Comparison of ENCODE assay signal across 1 cellular context in the genomic region with DNA sequence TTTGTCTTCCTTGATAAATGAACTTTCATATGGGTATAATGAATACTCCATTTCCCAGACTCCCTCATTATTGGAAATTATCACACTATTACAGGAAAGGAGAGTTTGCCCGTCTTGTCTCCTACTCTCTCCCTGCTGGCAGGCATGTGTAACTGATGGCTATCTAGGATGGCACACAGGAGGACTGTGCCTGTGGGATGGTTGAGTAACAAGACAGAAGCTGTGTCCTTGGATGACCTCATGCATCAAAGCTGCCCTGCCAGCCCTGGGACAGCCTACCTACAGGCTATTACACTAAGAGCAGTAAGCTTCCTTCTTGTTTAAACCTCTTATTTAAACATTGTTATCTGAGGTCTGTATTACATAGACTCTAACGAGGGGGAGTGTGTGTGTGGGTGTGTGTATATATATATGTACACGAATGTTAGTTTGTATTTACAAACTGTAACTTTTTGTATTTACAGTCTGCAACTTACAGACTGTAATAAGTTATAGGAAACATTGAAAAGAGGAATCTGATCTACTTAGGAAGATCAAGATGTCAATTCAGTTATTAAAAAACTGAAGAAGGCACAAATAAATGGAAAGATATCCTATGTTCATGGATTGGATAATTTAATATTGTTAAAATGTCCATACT.
A peak's percentile ranks its signal among the peaks of the same experiment; 100 is the strongest.
TF ChIP-seq lines count a peak whose summit lies in the region.

No MANE protein-coding gene starts in this region.

TF ChIP-seq in H1, 55 proteins besides CTCF, POLR2A, EP300 and RAD21 (continued from another document):
- TF ChIP-seq, protein P1, sequence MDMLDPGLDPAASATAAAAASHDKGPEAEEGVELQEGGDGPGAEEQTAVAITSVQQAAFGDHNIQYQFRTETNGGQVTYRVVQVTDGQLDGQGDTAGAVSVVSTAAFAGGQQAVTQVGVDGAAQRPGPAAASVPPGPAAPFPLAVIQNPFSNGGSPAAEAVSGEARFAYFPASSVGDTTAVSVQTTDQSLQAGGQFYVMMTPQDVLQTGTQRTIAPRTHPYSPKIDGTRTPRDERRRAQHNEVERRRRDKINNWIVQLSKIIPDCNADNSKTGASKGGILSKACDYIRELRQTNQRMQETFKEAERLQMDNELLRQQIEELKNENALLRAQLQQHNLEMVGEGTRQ (IDR thresholded peaks at IDR 0.05; ENCODE audit: low read length): no peak
- TF ChIP-seq JUN (IDR thresholded peaks at IDR 0.05; ENCODE audit: low read depth, low read length): no peak
- TF ChIP-seq, protein P2, sequence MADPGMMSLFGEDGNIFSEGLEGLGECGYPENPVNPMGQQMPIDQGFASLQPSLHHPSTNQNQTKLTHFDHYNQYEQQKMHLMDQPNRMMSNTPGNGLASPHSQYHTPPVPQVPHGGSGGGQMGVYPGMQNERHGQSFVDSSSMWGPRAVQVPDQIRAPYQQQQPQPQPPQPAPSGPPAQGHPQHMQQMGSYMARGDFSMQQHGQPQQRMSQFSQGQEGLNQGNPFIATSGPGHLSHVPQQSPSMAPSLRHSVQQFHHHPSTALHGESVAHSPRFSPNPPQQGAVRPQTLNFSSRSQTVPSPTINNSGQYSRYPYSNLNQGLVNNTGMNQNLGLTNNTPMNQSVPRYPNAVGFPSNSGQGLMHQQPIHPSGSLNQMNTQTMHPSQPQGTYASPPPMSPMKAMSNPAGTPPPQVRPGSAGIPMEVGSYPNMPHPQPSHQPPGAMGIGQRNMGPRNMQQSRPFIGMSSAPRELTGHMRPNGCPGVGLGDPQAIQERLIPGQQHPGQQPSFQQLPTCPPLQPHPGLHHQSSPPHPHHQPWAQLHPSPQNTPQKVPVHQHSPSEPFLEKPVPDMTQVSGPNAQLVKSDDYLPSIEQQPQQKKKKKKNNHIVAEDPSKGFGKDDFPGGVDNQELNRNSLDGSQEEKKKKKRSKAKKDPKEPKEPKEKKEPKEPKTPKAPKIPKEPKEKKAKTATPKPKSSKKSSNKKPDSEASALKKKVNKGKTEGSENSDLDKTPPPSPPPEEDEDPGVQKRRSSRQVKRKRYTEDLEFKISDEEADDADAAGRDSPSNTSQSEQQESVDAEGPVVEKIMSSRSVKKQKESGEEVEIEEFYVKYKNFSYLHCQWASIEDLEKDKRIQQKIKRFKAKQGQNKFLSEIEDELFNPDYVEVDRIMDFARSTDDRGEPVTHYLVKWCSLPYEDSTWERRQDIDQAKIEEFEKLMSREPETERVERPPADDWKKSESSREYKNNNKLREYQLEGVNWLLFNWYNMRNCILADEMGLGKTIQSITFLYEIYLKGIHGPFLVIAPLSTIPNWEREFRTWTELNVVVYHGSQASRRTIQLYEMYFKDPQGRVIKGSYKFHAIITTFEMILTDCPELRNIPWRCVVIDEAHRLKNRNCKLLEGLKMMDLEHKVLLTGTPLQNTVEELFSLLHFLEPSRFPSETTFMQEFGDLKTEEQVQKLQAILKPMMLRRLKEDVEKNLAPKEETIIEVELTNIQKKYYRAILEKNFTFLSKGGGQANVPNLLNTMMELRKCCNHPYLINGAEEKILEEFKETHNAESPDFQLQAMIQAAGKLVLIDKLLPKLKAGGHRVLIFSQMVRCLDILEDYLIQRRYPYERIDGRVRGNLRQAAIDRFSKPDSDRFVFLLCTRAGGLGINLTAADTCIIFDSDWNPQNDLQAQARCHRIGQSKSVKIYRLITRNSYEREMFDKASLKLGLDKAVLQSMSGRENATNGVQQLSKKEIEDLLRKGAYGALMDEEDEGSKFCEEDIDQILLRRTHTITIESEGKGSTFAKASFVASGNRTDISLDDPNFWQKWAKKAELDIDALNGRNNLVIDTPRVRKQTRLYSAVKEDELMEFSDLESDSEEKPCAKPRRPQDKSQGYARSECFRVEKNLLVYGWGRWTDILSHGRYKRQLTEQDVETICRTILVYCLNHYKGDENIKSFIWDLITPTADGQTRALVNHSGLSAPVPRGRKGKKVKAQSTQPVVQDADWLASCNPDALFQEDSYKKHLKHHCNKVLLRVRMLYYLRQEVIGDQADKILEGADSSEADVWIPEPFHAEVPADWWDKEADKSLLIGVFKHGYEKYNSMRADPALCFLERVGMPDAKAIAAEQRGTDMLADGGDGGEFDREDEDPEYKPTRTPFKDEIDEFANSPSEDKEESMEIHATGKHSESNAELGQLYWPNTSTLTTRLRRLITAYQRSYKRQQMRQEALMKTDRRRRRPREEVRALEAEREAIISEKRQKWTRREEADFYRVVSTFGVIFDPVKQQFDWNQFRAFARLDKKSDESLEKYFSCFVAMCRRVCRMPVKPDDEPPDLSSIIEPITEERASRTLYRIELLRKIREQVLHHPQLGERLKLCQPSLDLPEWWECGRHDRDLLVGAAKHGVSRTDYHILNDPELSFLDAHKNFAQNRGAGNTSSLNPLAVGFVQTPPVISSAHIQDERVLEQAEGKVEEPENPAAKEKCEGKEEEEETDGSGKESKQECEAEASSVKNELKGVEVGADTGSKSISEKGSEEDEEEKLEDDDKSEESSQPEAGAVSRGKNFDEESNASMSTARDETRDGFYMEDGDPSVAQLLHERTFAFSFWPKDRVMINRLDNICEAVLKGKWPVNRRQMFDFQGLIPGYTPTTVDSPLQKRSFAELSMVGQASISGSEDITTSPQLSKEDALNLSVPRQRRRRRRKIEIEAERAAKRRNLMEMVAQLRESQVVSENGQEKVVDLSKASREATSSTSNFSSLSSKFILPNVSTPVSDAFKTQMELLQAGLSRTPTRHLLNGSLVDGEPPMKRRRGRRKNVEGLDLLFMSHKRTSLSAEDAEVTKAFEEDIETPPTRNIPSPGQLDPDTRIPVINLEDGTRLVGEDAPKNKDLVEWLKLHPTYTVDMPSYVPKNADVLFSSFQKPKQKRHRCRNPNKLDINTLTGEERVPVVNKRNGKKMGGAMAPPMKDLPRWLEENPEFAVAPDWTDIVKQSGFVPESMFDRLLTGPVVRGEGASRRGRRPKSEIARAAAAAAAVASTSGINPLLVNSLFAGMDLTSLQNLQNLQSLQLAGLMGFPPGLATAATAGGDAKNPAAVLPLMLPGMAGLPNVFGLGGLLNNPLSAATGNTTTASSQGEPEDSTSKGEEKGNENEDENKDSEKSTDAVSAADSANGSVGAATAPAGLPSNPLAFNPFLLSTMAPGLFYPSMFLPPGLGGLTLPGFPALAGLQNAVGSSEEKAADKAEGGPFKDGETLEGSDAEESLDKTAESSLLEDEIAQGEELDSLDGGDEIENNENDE (IDR thresholded peaks at IDR 0.05; ENCODE audit: insufficient replicate concordance, low read length): no peak
- TF ChIP-seq TEAD4 (IDR thresholded peaks at IDR 0.05; ENCODE audit: low read depth, low read length): peak; percentile 96
- 0 out of 2 replicates have a peak, but pooled peaks have one; percentile 16 for TF ChIP-seq CREB1 (IDR thresholded peaks at IDR 0.05)
- TF ChIP-seq CEBPB (IDR thresholded peaks at IDR 0.05; ENCODE audit: low read depth, low read length): 0 out of 2 replicates have a peak, but pooled peaks have one; percentile 17
